In genomic region chr14:65230287-65230728, GRCh38 we compare ENCODE assay signal across 8 cellular contexts.
DNase-seq lines count a peak whose midpoint lies in the region; ATAC-seq and TF ChIP-seq lines count a peak whose summit lies in the region.

No MANE protein-coding gene starts in this region.

- H3K36me3 ChIP-seq in GM23338 (ENCODE audit: insufficient read depth) (no peaks in the 10 kb centered on the region), mesendoderm (ENCODE audit: control insufficient read depth, insufficient read depth, low read length) (no peaks in the 10 kb centered on the region), transverse colon (no peaks in the 10 kb centered on the region)

- H3K27me3 Mint-ChIP-seq in GM23338 (ENCODE audit: insufficient read depth, low read depth, poor library complexity): peaks cover 1% of the 10 kb centered on the region

- H3K9ac ChIP-seq in mesendoderm (ENCODE audit: low read length): no peak overlapping the region

- WGBS in mesendoderm (ENCODE audit: extremely low coverage, insufficient coverage, low lambda C conversion rate): no CpG with 5 or more reads among the region's 10 CpGs
- WGBS in transverse colon (ENCODE audit: low coverage in 1 of 2), 2 donors: 39 to 41% methylated on average over 7 to 10 of the region's 10 CpGs

- H4K8ac ChIP-seq in mesendoderm (ENCODE audit: low read depth, low read length): no peak overlapping the region

- no peaks in the 10 kb centered on the region for H4K20me1 ChIP-seq in GM23338 (replicated peaks; ENCODE audit: insufficient read depth)

- peaks cover 41% of the 10 kb centered on the region for H3K4me1 Mint-ChIP-seq in GM23338

- H3K36me3 Mint-ChIP-seq in GM23338 (ENCODE audit: low read depth): no peaks in the 10 kb centered on the region

- H3K18ac ChIP-seq in mesendoderm (ENCODE audit: low read length): peak overlapping the region; percentile 35

- ATAC-seq in GM23338: peak; percentile 24; the same call in 2 of the 3 replicates

- DNase-seq in GM23338 (ENCODE audit: low spot score) (no peak), NCI-H526 treated with DMSO at 0.1 percent for 48 hours (lab: John Stamatoyannopoulos, UW) (peak; percentile 58), cerebellar cortex (ENCODE audit: low spot score) (peak; percentile 4), mesendoderm (no peak), transverse colon (no peak), glomerular visceral epithelial cell (ENCODE audit: extremely low spot score) (no peak), SKM-1 treated with dmso at 0.1 percent for 144 hours (lab: John Stamatoyannopoulos, UW; ENCODE audit: unreplicated experiment) (no peak)
- DNase-seq in stimulated activated CD4-positive, alpha-beta T cell treated with anti-CD3 and anti-CD28 coated beads, Interleukin-4, amount 100 ng/mL, for 4 hours: no peak

- H2BK120ac ChIP-seq in mesendoderm (ENCODE audit: low read depth, low read length): no peak overlapping the region

- H3K79me2 ChIP-seq in GM23338 (replicated peaks; ENCODE audit: insufficient read depth): no peaks in the 10 kb centered on the region
- H3K79me2 ChIP-seq in mesendoderm (ENCODE audit: control insufficient read depth, insufficient read depth, low read length): no peaks in the 10 kb centered on the region

- TF ChIP-seq CTCF in GM23338 (conservative IDR thresholded peaks at IDR 0.05; ENCODE audit: low read depth in 2 of 2): no peak
- TF ChIP-seq CTCF in transverse colon (IDR thresholded peaks at IDR 0.05): no peak

- intact Hi-C loops in transverse colon (cut with DNase I; ENCODE audit: low total_unique reads): no loop called here

- H3F3A ChIP-seq in GM23338 (replicated peaks; ENCODE audit: low read depth): no peaks in the 10 kb centered on the region

- no peak overlapping the region for H3K4ac ChIP-seq in mesendoderm (ENCODE audit: low read depth, low read length)

- H2BK5ac ChIP-seq in mesendoderm (ENCODE audit: low read length): no peak overlapping the region

- peak overlapping the region; percentile 89 for H2BK15ac ChIP-seq in mesendoderm (replicated peaks; ENCODE audit: low read depth)

- H3K27me3 ChIP-seq in GM23338 (ENCODE audit: insufficient read depth) (no peaks in the 10 kb centered on the region), mesendoderm (ENCODE audit: insufficient read depth, low read length, poor library complexity) (no peaks in the 10 kb centered on the region), transverse colon (no peaks in the 10 kb centered on the region)

- peak overlapping the region; percentile 99 for H2AFZ ChIP-seq in GM23338

- H3K56ac ChIP-seq in mesendoderm (ENCODE audit: low read length): peak overlapping the region; percentile 61

- TF ChIP-seq POLR2A in transverse colon (IDR thresholded peaks at IDR 0.05): no peak

- peak overlapping the region; percentile 51 for H3K4me3 Mint-ChIP-seq in GM23338

- H4K5ac ChIP-seq in mesendoderm (ENCODE audit: low read length): no peak overlapping the region

- H3K9me3 ChIP-seq in transverse colon: no peaks in the 10 kb centered on the region

- H3K9me2 ChIP-seq in GM23338 (ENCODE audit: insufficient read depth): no peaks in the 10 kb centered on the region

- in situ Hi-C loops in transverse colon (cut with MboI; ENCODE audit: low pct_ligation_motif_present in 1 of 4, low pct_unique_long_range_greater_than_20kb in 1 of 4, low sequenced_read_pairs in 3 of 4): no loop called here

- H3K4me2 ChIP-seq in GM23338 (peak overlapping the region; percentile 72), mesendoderm (ENCODE audit: low read length) (no peak overlapping the region)

- no peak overlapping the region for H2AK5ac ChIP-seq in mesendoderm (ENCODE audit: low read length)

- peak overlapping the region; percentile 56; the same call in 1 of the 2 replicates for H3K27ac Mint-ChIP-seq in GM23338

- H3K27ac ChIP-seq in GM23338 (ENCODE audit: low read depth) (no peak overlapping the region), mesendoderm (ENCODE audit: low read depth, low read length) (no peak overlapping the region), transverse colon (peak overlapping the region; percentile 67 to 82 (median 77))

- H3K4me1 ChIP-seq in GM23338 (ENCODE audit: insufficient read depth): peaks cover 15% of the 10 kb centered on the region
- peaks cover 5% of the 10 kb centered on the region for H3K4me1 ChIP-seq in mesendoderm (ENCODE audit: control insufficient read depth, low read depth, low read length)
- peaks cover 15 to 60% (median 29%) of the 10 kb centered on the region in 4 donors for H3K4me1 ChIP-seq in transverse colon

- H3K4me3 ChIP-seq in GM23338 (peak overlapping the region; percentile 42), mesendoderm (ENCODE audit: low read length) (no peak overlapping the region), transverse colon (peak overlapping the region; percentile 11 to 44 (median 21))

- no peaks in the 10 kb centered on the region for H3K79me1 ChIP-seq in mesendoderm (ENCODE audit: low read length)

- no peak overlapping the region for H3K23ac ChIP-seq in mesendoderm (ENCODE audit: low read length)

- no peaks in the 10 kb centered on the region for H3K9me3 Mint-ChIP-seq in GM23338

- TF ChIP-seq EP300 in transverse colon (IDR thresholded peaks at IDR 0.05; ENCODE audit: low read depth): no peak

TF ChIP-seq in GM23338, 12 proteins besides CTCF, POLR2A, EP300 and RAD21:
- TF ChIP-seq STAT1 (IDR thresholded peaks at IDR 0.05; ENCODE audit: unreplicated experiment) (no peak), POLR2AphosphoS5 (IDR thresholded peaks at IDR 0.05; ENCODE audit: low read depth) (no peak), CREB1 (CRISPR knock-in tag; IDR thresholded peaks at IDR 0.05; ENCODE audit: low read depth) (no peak), ZNF462 (CRISPR knock-in tag; IDR thresholded peaks at IDR 0.05) (no peak), EZH2 (IDR thresholded peaks at IDR 0.05; ENCODE audit: low read depth, unreplicated experiment) (no peak), ZNF331 (CRISPR knock-in tag; IDR thresholded peaks at IDR 0.05; ENCODE audit: low read depth) (no peak), ZNF114 (CRISPR knock-in tag; IDR thresholded peaks at IDR 0.05) (no peak)

Comparison
In these comparisons a context has a peak if more than half of its experiments do, and no peak if none do; other contexts are left out.
1. DNase-seq: peak in NCI-H526 treated with DMSO at 0.1 percent for 48 hours (single experiment) and cerebellar cortex (single experiment); none in GM23338 (single experiment), mesendoderm (single experiment), transverse colon (single experiment), glomerular visceral epithelial cell (single experiment), SKM-1 treated with dmso at 0.1 percent for 144 hours (single experiment) and stimulated activated CD4-positive, alpha-beta T cell treated with anti-CD3 and anti-CD28 coated beads, Interleukin-4, amount 100 ng/mL, for 4 hours (0 of 2).
2. H3K27ac ChIP-seq: peak in transverse colon (4 of 4); none in GM23338 (single experiment) and mesendoderm (single experiment).